In genomic region chr2:41966920-41967319, GRCh38 we compare ENCODE assay signal across 12 cellular contexts.
A peak's percentile ranks its signal among the peaks of the same experiment; 100 is the strongest.
DNase-seq lines count a peak whose midpoint lies in the region; ATAC-seq and TF ChIP-seq lines count a peak whose summit lies in the region.
"Had no signal": no experiment of that assay in that cellular context is flagged by ENCODE, and none has a peak within 500 bp of the region (broad histone marks: within the 10 kb centered on the region; RNA-seq: fewer than 3 reads in every experiment).

No MANE protein-coding gene starts in this region.

- H3K36me3 Mint-ChIP-seq in MCF 10A (ENCODE audit: insufficient read depth, unreplicated experiment), result peaks cover 5% of the 10 kb centered on the region
- no peaks in the 10 kb centered on the region for H3K36me3 Mint-ChIP-seq in activated T-helper 2 cell treated with anti-CD3 and anti-CD28 coated beads, Interferon-gamma antibody, Interleukin-2, Interleukin-4, amounts not matched to agents 10 μg/mL and 5 μg/mL and 100 μg/mL, durations not matched to agents 14 hours and 24 hours and 36 hours (ENCODE audit: low read depth)
- H3K36me3 Mint-ChIP-seq: activated naive CD8-positive, alpha-beta T cell treated with anti-CD3 and anti-CD28 coated beads for 36 hours had no signal

- 90% methylated on average over 4 of the region's 8 CpGs; no CpG with 5 or more reads in 1 of the 2 donors for WGBS in gastroesophageal sphincter (ENCODE audit: low coverage in 1 of 2), 2 donors
- 13 to 15% methylated on average over 8 of the region's 8 CpGs for WGBS in aorta, 2 donors

- H3K27ac ChIP-seq in breast epithelium, result peak overlapping the region; percentile 90 to 92
- peak overlapping the region in 3 of 4 donors; percentile 75 to 81 (median 80) for H3K27ac ChIP-seq in gastroesophageal sphincter
- H3K27ac ChIP-seq in aorta (ENCODE audit: low read depth in 1 of 2, low read length in 2 of 2), result peak overlapping the region; percentile 88 to 93

- TF ChIP-seq CTCF in breast epithelium (IDR thresholded peaks at IDR 0.05), result no peak
- TF ChIP-seq CTCF in MCF 10A (IDR thresholded peaks at IDR 0.05; ENCODE audit: unreplicated experiment), result no peak
- TF ChIP-seq CTCF in gastroesophageal sphincter (IDR thresholded peaks at IDR 0.05), result no peak

- peaks cover 33% of the 10 kb centered on the region for H3K27me3 Mint-ChIP-seq in MCF 10A (ENCODE audit: insufficient read depth, unreplicated experiment)
- peaks cover 6% of the 10 kb centered on the region for H3K27me3 Mint-ChIP-seq in activated T-helper 2 cell treated with anti-CD3 and anti-CD28 coated beads, Interferon-gamma antibody, Interleukin-2, Interleukin-4, amounts not matched to agents 10 μg/mL and 5 μg/mL and 100 μg/mL, durations not matched to agents 14 hours and 24 hours and 36 hours (ENCODE audit: low read depth)

- H3K4me3 ChIP-seq in breast epithelium, result peak overlapping the region in 1 of 3 donors; percentile 44
- H3K4me3 ChIP-seq in gastroesophageal sphincter, result no peak overlapping the region
- H3K4me3 ChIP-seq in aorta (ENCODE audit: low read length in 2 of 2), result no peak overlapping the region
- H3K4me3 ChIP-seq: GM23338 had no signal

- TF ChIP-seq POLR2A in breast epithelium (IDR thresholded peaks at IDR 0.05), result no peak
- no peak for TF ChIP-seq POLR2A in gastroesophageal sphincter (IDR thresholded peaks at IDR 0.05)

- no peaks in the 10 kb centered on the region for H3K36me3 ChIP-seq in breast epithelium
- no peaks in the 10 kb centered on the region for H3K36me3 ChIP-seq in gastroesophageal sphincter
- no peaks in the 10 kb centered on the region for H3K36me3 ChIP-seq in aorta (ENCODE audit: control insufficient read depth in 1 of 2, insufficient read depth in 2 of 2, low read length in 1 of 2)

- H3K9me3 ChIP-seq in breast epithelium (no peaks in the 10 kb centered on the region), gastroesophageal sphincter (no peaks in the 10 kb centered on the region), aorta (ENCODE audit: control insufficient read depth, low read length) (no peaks in the 10 kb centered on the region)

- POLR2A ChIA-PET in MCF 10A (lab: Yijun Ruan, JAX), result interaction anchor here (0.7 to 1.6 kb wide), 5 partner anchors 10 to 139 kb away, joined by 3 to 5 read pairs (median 4); no protein-coding TSS in a partner anchor

- CTCF ChIA-PET in MCF 10A (lab: Yijun Ruan, JAX), result interaction anchor here (1.1 kb wide), 1 partner anchor 10 kb away, joined by 3 read pairs; no protein-coding TSS in a partner anchor

- BruUV-seq in MCF 10A (replicated peaks; lab: Mats Ljungman, UMichigan), result no TSS peak

- H3K9me3 Mint-ChIP-seq in MCF 10A (ENCODE audit: unreplicated experiment), result no peaks in the 10 kb centered on the region
- no peaks in the 10 kb centered on the region for H3K9me3 Mint-ChIP-seq in activated T-helper 2 cell treated with anti-CD3 and anti-CD28 coated beads, Interferon-gamma antibody, Interleukin-2, Interleukin-4, amounts not matched to agents 10 μg/mL and 5 μg/mL and 100 μg/mL, durations not matched to agents 14 hours and 24 hours and 36 hours
- H3K9me3 Mint-ChIP-seq: activated naive CD8-positive, alpha-beta T cell treated with anti-CD3 and anti-CD28 coated beads for 36 hours; GM23338 had no signal

- TF ChIP-seq EP300 in gastroesophageal sphincter (IDR thresholded peaks at IDR 0.05), result no peak

- H3K27ac Mint-ChIP-seq in MCF 10A (ENCODE audit: low read depth, unreplicated experiment), result no peak overlapping the region
- H3K27ac Mint-ChIP-seq in activated T-helper 2 cell treated with anti-CD3 and anti-CD28 coated beads, Interferon-gamma antibody, Interleukin-2, Interleukin-4, amounts not matched to agents 10 μg/mL and 5 μg/mL and 100 μg/mL, durations not matched to agents 14 hours and 24 hours and 36 hours, result no peak overlapping the region
- H3K27ac Mint-ChIP-seq: activated naive CD8-positive, alpha-beta T cell treated with anti-CD3 and anti-CD28 coated beads for 36 hours; GM23338 had no signal

- H3K27me3 ChIP-seq in breast epithelium (no peaks in the 10 kb centered on the region), gastroesophageal sphincter (no peaks in the 10 kb centered on the region), aorta (ENCODE audit: control insufficient read depth in 1 of 2, insufficient read depth in 2 of 2, low read length in 1 of 2) (no peaks in the 10 kb centered on the region)

- no peak overlapping the region for H3K4me3 Mint-ChIP-seq in MCF 10A (ENCODE audit: unreplicated experiment)
- no peak overlapping the region for H3K4me3 Mint-ChIP-seq in activated T-helper 2 cell treated with anti-CD3 and anti-CD28 coated beads, Interferon-gamma antibody, Interleukin-2, Interleukin-4, amounts not matched to agents 10 μg/mL and 5 μg/mL and 100 μg/mL, durations not matched to agents 14 hours and 24 hours and 36 hours (ENCODE audit: low read depth)
- H3K4me3 Mint-ChIP-seq: activated naive CD8-positive, alpha-beta T cell treated with anti-CD3 and anti-CD28 coated beads for 36 hours; GM23338 had no signal

- intact Hi-C loops in breast epithelium (cut with DNase I; ENCODE audit: low total_unique reads) (no loop called here), MCF 10A (cut with micrococcal nuclease) (no loop called here), aorta (cut with DNase I) (loop anchor here (1.0 to 10.0 kb wide), 5 partner anchors 62 to 95 kb away; no protein-coding TSS in a partner anchor)
- intact Hi-C loops in activated T-helper 2 cell treated with anti-CD3 and anti-CD28 coated beads, Interferon-gamma antibody, Interleukin-2, Interleukin-4, amounts not matched to agents 10 μg/mL and 5 μg/mL and 100 μg/mL, durations not matched to agents 14 hours and 24 hours and 36 hours (cut with micrococcal nuclease), result no loop called here

- peak; percentile 45 for ATAC-seq in gastroesophageal sphincter
- ATAC-seq in aorta (ENCODE audit: low FRiP score), result peak; percentile 42
- ATAC-seq in HG03097 (IDR thresholded peaks at IDR 0.05; ENCODE audit: low FRiP score, unreplicated experiment), result no peak
- ATAC-seq: GM23338 had no signal

- H3K4me1 ChIP-seq in breast epithelium, result peaks cover 15 to 21% of the 10 kb centered on the region in 2 donors
- H3K4me1 ChIP-seq in gastroesophageal sphincter, result peaks cover 0 to 64% (median 30%) of the 10 kb centered on the region in 3 donors
- H3K4me1 ChIP-seq in aorta (ENCODE audit: control insufficient read depth in 1 of 2, insufficient read depth in 2 of 2, low read length in 2 of 2), result peaks cover 13 to 16% of the 10 kb centered on the region in 2 donors

- DNase-seq in breast epithelium (ENCODE audit: low spot score in 2 of 2), result peak in 1 of 2 donors; percentile 81
- DNase-seq in MCF 10A (ENCODE audit: unreplicated experiment), result no peak
- peak in 39 of 56 donors; percentile 15 to 81 (median 57) for DNase-seq in nucleus accumbens (lab: John Stamatoyannopoulos, UW)
- DNase-seq in aorta, result peak; percentile 71 to 79
- no peak for DNase-seq in iPS-NIHi7 (ENCODE audit: extremely low spot score)
- DNase-seq in activated T-helper 2 cell treated with anti-CD3 and anti-CD28 coated beads, Interferon-gamma antibody, Interleukin-2, Interleukin-4, amounts not matched to agents 10 μg/mL and 5 μg/mL and 100 μg/mL, durations not matched to agents 14 hours and 24 hours and 36 hours (ENCODE audit: low spot score), result no peak
- DNase-seq: activated CD4-positive, CD25-positive, alpha-beta regulatory T cell; activated naive CD8-positive, alpha-beta T cell treated with anti-CD3 and anti-CD28 coated beads for 36 hours; NCI-H510A treated with DMSO at 0.1 percent for 48 hours had no signal

- H3K4me1 Mint-ChIP-seq in MCF 10A (ENCODE audit: insufficient read depth, unreplicated experiment), result peaks cover 22% of the 10 kb centered on the region
- no peaks in the 10 kb centered on the region for H3K4me1 Mint-ChIP-seq in activated T-helper 2 cell treated with anti-CD3 and anti-CD28 coated beads, Interferon-gamma antibody, Interleukin-2, Interleukin-4, amounts not matched to agents 10 μg/mL and 5 μg/mL and 100 μg/mL, durations not matched to agents 14 hours and 24 hours and 36 hours (ENCODE audit: low read depth)
- H3K4me1 Mint-ChIP-seq: activated naive CD8-positive, alpha-beta T cell treated with anti-CD3 and anti-CD28 coated beads for 36 hours had no signal

Comparison
In these comparisons a context has a peak if more than half of its experiments do, and no peak if none do; other contexts are left out.
1. DNase-seq: peak in nucleus accumbens (39 of 56) and aorta (2 of 2); none in MCF 10A (single experiment), iPS-NIHi7 (single experiment) and activated T-helper 2 cell treated with anti-CD3 and anti-CD28 coated beads, Interferon-gamma antibody, Interleukin-2, Interleukin-4, amounts not matched to agents 10 μg/mL and 5 μg/mL and 100 μg/mL, durations not matched to agents 14 hours and 24 hours and 36 hours (single experiment).
2. intact Hi-C loops: an anchor here in aorta (1.0 to 10.0 kb wide); none called in breast epithelium, MCF 10A and activated T-helper 2 cell treated with anti-CD3 and anti-CD28 coated beads, Interferon-gamma antibody, Interleukin-2, Interleukin-4, amounts not matched to agents 10 μg/mL and 5 μg/mL and 100 μg/mL, durations not matched to agents 14 hours and 24 hours and 36 hours.
3. Peak in every context shown above with its lines, with median percentiles within 50 percentile points of each other: H3K27ac ChIP-seq.